Comparison of ENCODE assay signal across 1 cellular context in genomic region chr13:98216135-98216565, GRCh38.
TF ChIP-seq lines count a peak whose summit lies in the region.

No MANE protein-coding gene starts in this region.

TF ChIP-seq in HEK293, 187 proteins besides CTCF, POLR2A, EP300 and RAD21 (continued from another document):
- TF ChIP-seq ZNF629 (tag by site-specific recombination; IDR thresholded peaks at IDR 0.05), result 0 out of 2 replicates have a peak, but pooled peaks have one; percentile 16
- TF ChIP-seq ZNF560 (tag by site-specific recombination; IDR thresholded peaks at IDR 0.05; ENCODE audit: borderline replicate concordance), result no peak
- TF ChIP-seq ZNF768 (tag by site-specific recombination; IDR thresholded peaks at IDR 0.05), result no peak
- TF ChIP-seq TCF7L2 (IDR thresholded peaks at IDR 0.05; ENCODE audit: borderline replicate concordance, low read depth, low read length), result no peak
- TF ChIP-seq ZNF558 (tag by site-specific recombination; IDR thresholded peaks at IDR 0.05), result 0 out of 2 replicates have a peak, but pooled peaks have one; percentile 14
- TF ChIP-seq ZNF280C (tag by site-specific recombination; IDR thresholded peaks at IDR 0.05), result no peak
- no peak for TF ChIP-seq BCL11B (tag by site-specific recombination; IDR thresholded peaks at IDR 0.05; ENCODE audit: low read depth)
- no peak for TF ChIP-seq IKZF3 (tag by site-specific recombination; IDR thresholded peaks at IDR 0.05)
- no peak for TF ChIP-seq ZNF292 (tag by site-specific recombination; IDR thresholded peaks at IDR 0.05; ENCODE audit: borderline replicate concordance, low read depth)
- TF ChIP-seq PRDM10 (tag by site-specific recombination; IDR thresholded peaks at IDR 0.05), result peak; percentile 65
- TF ChIP-seq HIC1 (tag by site-specific recombination; IDR thresholded peaks at IDR 0.05), result no peak
- TF ChIP-seq ZIC2 (tag by site-specific recombination; IDR thresholded peaks at IDR 0.05), result peak; percentile 63
